15 cellular contexts compared by ENCODE assay signal in genomic region chrX:16114640-16115039, GRCh38. TPM values are rescaled to one million over a fixed set of nuclear protein-coding genes. Genes with fewer than 3 reads are reported as not detected.
DNase-seq lines count a peak whose midpoint lies in the region; ATAC-seq and TF ChIP-seq lines count a peak whose summit lies in the region.
"Had no signal": no experiment of that assay in that cellular context is flagged by ENCODE, and none has a peak within 500 bp of the region (broad histone marks: within the 10 kb centered on the region; RNA-seq: fewer than 3 reads in every experiment).

No MANE protein-coding gene starts in this region.

- WGBS in GM23248 (ENCODE audit: low coverage in 1 of 2, low lambda C conversion rate in 2 of 2, missing lambda C conversion rate in 2 of 2), 2 experiments = 2 to 5% methylated on average over 4 of the region's 4 CpGs

- TF ChIP-seq CTCF in AG09319 (IDR thresholded peaks at IDR 0.05; ENCODE audit: low read depth, low read length) (no peak), foreskin fibroblast (IDR thresholded peaks at IDR 0.05; ENCODE audit: low read depth, low read length) (no peak)

- H3K27ac ChIP-seq in GM23248 = no peak overlapping the region

- no peak overlapping the region for H3K27ac Mint-ChIP-seq in T-helper 2 cell treated with Interferon-gamma antibody and Interleukin-4, amounts not matched to agents 5 μg/mL and 100 μg/mL, for 36 hours
- H3K27ac Mint-ChIP-seq: activated naive CD8-positive, alpha-beta T cell treated with anti-CD3 and anti-CD28 coated beads for 36 hours; CD8-positive, alpha-beta T cell had no signal

- peak overlapping the region; percentile 44 for H3K4me2 ChIP-seq in GM23248 (ENCODE audit: unreplicated experiment)

- no peaks in the 10 kb centered on the region for H3K79me2 ChIP-seq in GM23248 (ENCODE audit: insufficient read depth)

- H3K4me1 Mint-ChIP-seq in T-helper 2 cell treated with Interferon-gamma antibody and Interleukin-4, amounts not matched to agents 5 μg/mL and 100 μg/mL, for 36 hours (ENCODE audit: low read depth) = peaks cover 7% of the 10 kb centered on the region

- H3K27me3 ChIP-seq in GM23248 (replicated peaks; ENCODE audit: insufficient read depth) = peaks cover 4% of the 10 kb centered on the region; the same call in 1 of the 2 replicates
- H3K27me3 ChIP-seq: left lung, neutrophil had no signal

- peaks cover 5% of the 10 kb centered on the region for H3K9me3 Mint-ChIP-seq in T-helper 2 cell treated with Interferon-gamma antibody and Interleukin-4, amounts not matched to agents 5 μg/mL and 100 μg/mL, for 36 hours
- H3K9me3 Mint-ChIP-seq: CD8-positive, alpha-beta T cell had no signal

- no peaks in the 10 kb centered on the region for H3K9me3 ChIP-seq in GM23248 (ENCODE audit: low read depth)
- H3K9me3 ChIP-seq: neutrophil had no signal

- no peak overlapping the region for H3K4me3 Mint-ChIP-seq in T-helper 2 cell treated with Interferon-gamma antibody and Interleukin-4, amounts not matched to agents 5 μg/mL and 100 μg/mL, for 36 hours
- H3K4me3 Mint-ChIP-seq: activated naive CD8-positive, alpha-beta T cell treated with anti-CD3 and anti-CD28 coated beads for 36 hours; CD8-positive, alpha-beta T cell had no signal

- peaks cover 4% of the 10 kb centered on the region for H3K27me3 Mint-ChIP-seq in T-helper 2 cell treated with Interferon-gamma antibody and Interleukin-4, amounts not matched to agents 5 μg/mL and 100 μg/mL, for 36 hours (ENCODE audit: low read depth)
- H3K27me3 Mint-ChIP-seq: activated naive CD8-positive, alpha-beta T cell treated with anti-CD3 and anti-CD28 coated beads for 36 hours had no signal

- H2AFZ ChIP-seq in GM23248 = no peak overlapping the region

- no peaks in the 10 kb centered on the region for H3K36me3 ChIP-seq in GM23248 (ENCODE audit: low read depth)
- H3K36me3 ChIP-seq: left lung, neutrophil had no signal

- H3K9ac ChIP-seq in GM23248 = no peak overlapping the region

- peak; percentile 45 for DNase-seq in AG09319 (ENCODE audit: extremely low read depth, low read depth)
- DNase-seq in GM23248 = peak; percentile 87
- peak; percentile 46 for DNase-seq in T1000 (lab: John Stamatoyannopoulos, UW)
- DNase-seq in foreskin fibroblast = peak; percentile 76 to 87
- no peak for DNase-seq in cerebellar cortex (ENCODE audit: low spot score)
- DNase-seq in activated T-cell treated with anti-CD3 and anti-CD28 coated beads, Interleukin-2, amount 50 U/mL, for 48 hours = no peak
- no peak for DNase-seq in T-helper 2 cell treated with Interferon-gamma antibody and Interleukin-4, amounts not matched to agents 5 μg/mL and 100 μg/mL, for 36 hours (ENCODE audit: low spot score)
- DNase-seq: activated naive CD8-positive, alpha-beta T cell treated with anti-CD3 and anti-CD28 coated beads for 36 hours; CD8-positive, alpha-beta T cell; head of caudate nucleus; left lung had no signal

- peaks cover 12% of the 10 kb centered on the region for H3F3A ChIP-seq in GM23248 (ENCODE audit: insufficient read depth)

- H3K4me1 ChIP-seq in GM23248 (ENCODE audit: insufficient read depth) = peaks cover 3% of the 10 kb centered on the region; the same call in 1 of the 2 replicates
- H3K4me1 ChIP-seq: left lung had no signal

- no peaks in the 10 kb centered on the region for H4K20me1 ChIP-seq in GM23248 (ENCODE audit: insufficient read depth)

- H3K4me3 ChIP-seq in GM23248 = no peak overlapping the region
- no peak overlapping the region for H3K4me3 ChIP-seq in foreskin fibroblast (ENCODE audit: low read depth in 1 of 2, low read length in 2 of 2)
- H3K4me3 ChIP-seq: K562, left lung had no signal

- no peak for ATAC-seq in GM19463 (IDR thresholded peaks at IDR 0.05; ENCODE audit: unreplicated experiment)
- ATAC-seq: CD8-positive, alpha-beta T cell; K562; left lung had no signal

- H3K9me2 ChIP-seq in GM23248 (ENCODE audit: insufficient read depth) = no peaks in the 10 kb centered on the region

- no peaks in the 10 kb centered on the region for H3K36me3 Mint-ChIP-seq in T-helper 2 cell treated with Interferon-gamma antibody and Interleukin-4, amounts not matched to agents 5 μg/mL and 100 μg/mL, for 36 hours (ENCODE audit: low read depth)
- H3K36me3 Mint-ChIP-seq: CD8-positive, alpha-beta T cell had no signal

- in situ Hi-C loops in GM23248 (cut with MboI) = no loop called here

RNA-seq across cellular contexts. Expression of gene GRPR, which starts 8.7 kb away (rescaled TPM):
- total RNA-seq in GM23248 (2014; rRNA removed; shearing (Covaris generic)) = not detected in 2 replicates
- polyA plus RNA-seq in GM23248 (2016; fragmentation: Nextera tagmentation; extraction: Ambion mirVana) = 0.13 and 0.32 TPM in 2 replicates
- total RNA-seq: activated naive CD8-positive, alpha-beta T cell treated with anti-CD3 and anti-CD28 coated beads for 36 hours; K562; T-helper 2 cell treated with Interferon-gamma antibody and Interleukin-4, amounts not matched to agents 100 ng/mL and 5 ng/mL, for 36 hours had no signal

RNA-seq across cellular contexts. Expression of gene MAGEB17, which starts 52.6 kb away (rescaled TPM):
- not detected in 2 replicates for total RNA-seq in GM23248 (2014; rRNA removed; shearing (Covaris generic))
- polyA plus RNA-seq in GM23248 (2016; fragmentation: Nextera tagmentation; extraction: Ambion mirVana) = not detected in 2 replicates
- total RNA-seq: activated naive CD8-positive, alpha-beta T cell treated with anti-CD3 and anti-CD28 coated beads for 36 hours; CD8-positive, alpha-beta T cell; left lung; T-helper 2 cell treated with Interferon-gamma antibody and Interleukin-4, amounts not matched to agents 100 ng/mL and 5 ng/mL, for 36 hours had no signal

Comparison
In these comparisons a context has a peak if more than half of its experiments do, and no peak if none do; other contexts are left out.
1. DNase-seq: peak in AG09319 (single experiment), GM23248 (single experiment), T1000 (single experiment) and foreskin fibroblast (2 of 2); none in cerebellar cortex (single experiment), activated T-cell treated with anti-CD3 and anti-CD28 coated beads, Interleukin-2, amount 50 U/mL, for 48 hours (0 of 2) and T-helper 2 cell treated with Interferon-gamma antibody and Interleukin-4, amounts not matched to agents 5 μg/mL and 100 μg/mL, for 36 hours (single experiment).